In the genomic region with DNA sequence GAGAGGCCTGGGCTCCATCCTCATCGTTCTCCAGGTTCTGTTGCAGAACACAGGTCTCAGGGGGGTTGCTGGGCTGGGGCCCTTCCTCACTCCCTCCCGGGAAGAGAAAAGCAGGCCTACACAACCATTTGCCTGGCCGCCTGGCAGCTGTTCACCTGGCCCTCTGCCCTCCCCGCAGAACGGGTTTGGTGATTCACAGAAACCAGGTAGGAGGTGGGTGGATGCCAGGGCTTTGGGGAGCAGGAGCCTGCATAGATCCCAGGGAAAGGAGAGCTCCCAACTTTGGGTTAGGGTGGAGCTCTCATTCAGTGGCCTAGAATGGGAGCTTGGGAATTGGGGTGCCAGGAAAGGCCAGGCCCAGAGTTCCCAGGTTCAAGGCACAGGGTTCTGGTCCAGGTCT, we compare ENCODE assay signal across 8 cellular contexts. TPM values are rescaled to one million over a fixed set of nuclear protein-coding genes. Genes with fewer than 3 reads are reported as not detected.
DNase-seq lines count a peak whose midpoint lies in the region; ATAC-seq and TF ChIP-seq lines count a peak whose summit lies in the region.

No MANE protein-coding gene starts in this region.

- TF ChIP-seq CTCF in MM.1S (IDR thresholded peaks at IDR 0.05; ENCODE audit: low read length), result no peak
- TF ChIP-seq CTCF in MCF 10A (IDR thresholded peaks at IDR 0.05; ENCODE audit: unreplicated experiment), result no peak
- TF ChIP-seq CTCF in lung (IDR thresholded peaks at IDR 0.05; ENCODE audit: control extremely low read depth, extremely low read depth), result no peak
- TF ChIP-seq CTCF in transverse colon (IDR thresholded peaks at IDR 0.05), result no peak

- peak; percentile 34 for TF ChIP-seq POLR2A in transverse colon (IDR thresholded peaks at IDR 0.05)

- in situ Hi-C loops in transverse colon (cut with MboI; ENCODE audit: low pct_ligation_motif_present in 1 of 4, low pct_unique_long_range_greater_than_20kb in 1 of 4, low sequenced_read_pairs in 3 of 4), result no loop called here

- no peaks in the 10 kb centered on the region for H3K9me3 Mint-ChIP-seq in MCF 10A (ENCODE audit: unreplicated experiment)

- H3K36me3 Mint-ChIP-seq in MCF 10A (ENCODE audit: insufficient read depth, unreplicated experiment), result peaks cover 17% of the 10 kb centered on the region

- TSS peak; percentile 6 for BruUV-seq in MCF 10A (replicated peaks; lab: Mats Ljungman, UMichigan)

- peak overlapping the region; percentile 79; the same call in 1 of the 2 replicates for H3K9ac ChIP-seq in MM.1S (ENCODE audit: low read length)

- intact Hi-C loops in MCF 10A (cut with micrococcal nuclease) (no loop called here), transverse colon (cut with DNase I; ENCODE audit: low total_unique reads) (no loop called here)

- no peaks in the 10 kb centered on the region for H3K9me2 ChIP-seq in MM.1S (replicated peaks; ENCODE audit: insufficient read depth, low read length)

- DNase-seq in DMS53 (lab: John Stamatoyannopoulos, UW), result peak; percentile 89
- DNase-seq in MM.1S, result no peak
- peak; percentile 88 for DNase-seq in MCF 10A (ENCODE audit: unreplicated experiment)
- DNase-seq in lung (ENCODE audit: low spot score), result peak; percentile 84
- DNase-seq in transverse colon, result peak; percentile 80
- no peak for DNase-seq in 8988T
- no peak for DNase-seq in activated CD8-positive, alpha-beta memory T cell treated with anti-CD3 and anti-CD28 coated beads, Interleukin-2, amount 50 U/mL, for 4 hours

- no peaks in the 10 kb centered on the region for H3F3A ChIP-seq in MM.1S (ENCODE audit: insufficient read depth, low read length)

- no peak for TF ChIP-seq EP300 in transverse colon (IDR thresholded peaks at IDR 0.05; ENCODE audit: low read depth)

- H3K4me1 Mint-ChIP-seq in MCF 10A (ENCODE audit: insufficient read depth, unreplicated experiment), result peaks cover 20% of the 10 kb centered on the region

- ATAC-seq in lung (ENCODE audit: insufficient read depth, low FRiP score), result no peak
- no peak for ATAC-seq in HG03520 (IDR thresholded peaks at IDR 0.05; ENCODE audit: unreplicated experiment)

- H3K27ac ChIP-seq in MM.1S (ENCODE audit: low read length) (no peak overlapping the region), lung (ENCODE audit: low read depth in 1 of 2, low read length in 1 of 2) (peak overlapping the region; percentile 86 to 87), transverse colon (peak overlapping the region; percentile 86 to 90 (median 90))

- peak overlapping the region; percentile 79 for H3K27ac Mint-ChIP-seq in MCF 10A (ENCODE audit: low read depth, unreplicated experiment)

- H3K36me3 ChIP-seq in MM.1S (replicated peaks; ENCODE audit: insufficient read depth, low read length), result no peaks in the 10 kb centered on the region
- H3K36me3 ChIP-seq in lung (ENCODE audit: control insufficient read depth in 2 of 2, insufficient read depth in 2 of 2, low read length in 2 of 2), result no peaks in the 10 kb centered on the region
- no peaks in the 10 kb centered on the region for H3K36me3 ChIP-seq in transverse colon

- peak overlapping the region; percentile 90 for H3K4me3 ChIP-seq in MM.1S (ENCODE audit: low read length)
- no peak overlapping the region for H3K4me3 ChIP-seq in lung
- peak overlapping the region; percentile 53 to 82 (median 80) for H3K4me3 ChIP-seq in transverse colon

- peak overlapping the region; percentile 92 for H3K4me2 ChIP-seq in MM.1S (ENCODE audit: low read depth, low read length)

- CTCF ChIA-PET in MCF 10A (lab: Yijun Ruan, JAX), result interaction anchor here (0.6 to 1.9 kb wide), 11 partner anchors 9 to 413 kb away, joined by 3 to 8 read pairs (median 3); a partner anchor contains a TSS

- H3K4me1 ChIP-seq in MM.1S (ENCODE audit: low read length) (peaks cover 12% of the 10 kb centered on the region), lung (ENCODE audit: control insufficient read depth in 2 of 2, insufficient read depth in 2 of 2, low read length in 2 of 2) (peaks cover 4 to 20% of the 10 kb centered on the region in 2 donors), transverse colon (peaks cover 22 to 41% (median 35%) of the 10 kb centered on the region in 4 donors)

- WGBS in lung, 2 donors, result 42 to 61% methylated on average over 5 of the region's 5 CpGs
- WGBS in transverse colon (ENCODE audit: low coverage in 1 of 2), 2 donors, result 28% methylated on average over 5 of the region's 5 CpGs; no CpG with 5 or more reads in 1 of the 2 donors

- no peak overlapping the region for H2AFZ ChIP-seq in MM.1S (ENCODE audit: low read length)

- POLR2A ChIA-PET in MCF 10A (lab: Yijun Ruan, JAX), result interaction anchor here (0.6 to 3.2 kb wide), 28 partner anchors 9 to 229 kb away, joined by 3 to 48 read pairs (median 4); a partner anchor contains a TSS

- H4K20me1 ChIP-seq in MM.1S (ENCODE audit: insufficient read depth, low read length), result no peaks in the 10 kb centered on the region

- H3K4me3 Mint-ChIP-seq in MCF 10A (ENCODE audit: unreplicated experiment), result peak overlapping the region; percentile 95

- H3K9me3 ChIP-seq in MM.1S (replicated peaks; ENCODE audit: insufficient read depth, low read length) (no peaks in the 10 kb centered on the region), lung (ENCODE audit: control insufficient read depth in 2 of 2, insufficient read depth in 1 of 2, low read length in 1 of 2) (no peaks in the 10 kb centered on the region), transverse colon (no peaks in the 10 kb centered on the region)

- H3K79me2 ChIP-seq in MM.1S (ENCODE audit: low read length), result peaks cover 11% of the 10 kb centered on the region

- no peaks in the 10 kb centered on the region for H3K27me3 Mint-ChIP-seq in MCF 10A (ENCODE audit: insufficient read depth, unreplicated experiment)

- H3K27me3 ChIP-seq in MM.1S (replicated peaks; ENCODE audit: insufficient read depth, low read length), result no peaks in the 10 kb centered on the region; the same call in 1 of the 2 replicates
- H3K27me3 ChIP-seq in lung (ENCODE audit: control insufficient read depth, insufficient read depth), result no peaks in the 10 kb centered on the region
- no peaks in the 10 kb centered on the region for H3K27me3 ChIP-seq in transverse colon

RNA-seq across cellular contexts. Expression of a gene that starts 1.0 kb away (rescaled TPM):
- 49.7 and 50.1 TPM in 2 replicates for total RNA-seq in MCF 10A (2022)
- 10 to 100 TPM; 32.5 to 84.2 TPM for total RNA-seq in lung
- polyA plus RNA-seq in lung, result 10 to 100 TPM; 82.0 to 91.4 TPM
- 100 to 1,000 TPM; 107 to 347 (median 115) TPM for total RNA-seq in transverse colon

RNA-seq across cellular contexts. Expression of a gene that starts 12.9 kb away (rescaled TPM):
- not detected in 2 replicates for total RNA-seq in MCF 10A (2022)
- 1 to 10 TPM; 2.1 to 5.3 TPM for total RNA-seq in lung
- 1 to 10 TPM in 1 of 2 donors, under 1 TPM in 1; 0.96 to 2.5 TPM for polyA plus RNA-seq in lung
- 1 to 10 TPM in 2 of 4 donors, not detected in 2; 1.2 to 2.2 TPM for total RNA-seq in transverse colon

RNA-seq across cellular contexts. Expression of a gene that starts 14.8 kb away (rescaled TPM):
- total RNA-seq in MCF 10A (2022), result 28.7 and 30.5 TPM in 2 replicates
- 10 to 100 TPM; 60.0 to 64.8 TPM for total RNA-seq in lung
- polyA plus RNA-seq in lung, result 100 to 1,000 TPM in 1 of 2 donors, 10 to 100 TPM in 1; 82.8 to 126 TPM
- 10 to 100 TPM; 32.9 to 71.5 (median 57.6) TPM for total RNA-seq in transverse colon

RNA-seq across cellular contexts. Expression of a gene that starts 15.5 kb away (rescaled TPM):
- not detected in 2 replicates for total RNA-seq in MCF 10A (2022)
- total RNA-seq in lung, result not detected
- polyA plus RNA-seq in lung, result under 1 TPM in 1 of 2 donors, not detected in 1; 0.06 TPM
- not detected for total RNA-seq in transverse colon

RNA-seq across cellular contexts. Expression of a gene that starts 24.8 kb away (rescaled TPM):
- total RNA-seq in MCF 10A (2022), result 44.9 and 59.8 TPM in 2 replicates
- total RNA-seq in lung, result 100 to 1,000 TPM in 1 of 2 donors, 10 to 100 TPM in 1; 65.6 to 147 TPM
- 100 to 1,000 TPM; 108 to 130 TPM for polyA plus RNA-seq in lung
- total RNA-seq in transverse colon, result 100 to 1,000 TPM in 3 of 4 donors, 10 to 100 TPM in 1; 72.6 to 204 (median 151) TPM

Comparison
In these comparisons a context has a peak if more than half of its experiments do, and no peak if none do; other contexts are left out.
1. DNase-seq: peak in DMS53 (single experiment), MCF 10A (single experiment), lung (single experiment) and transverse colon (single experiment); none in MM.1S (single experiment), 8988T (single experiment) and activated CD8-positive, alpha-beta memory T cell treated with anti-CD3 and anti-CD28 coated beads, Interleukin-2, amount 50 U/mL, for 4 hours (single experiment).